In the genomic region with DNA sequence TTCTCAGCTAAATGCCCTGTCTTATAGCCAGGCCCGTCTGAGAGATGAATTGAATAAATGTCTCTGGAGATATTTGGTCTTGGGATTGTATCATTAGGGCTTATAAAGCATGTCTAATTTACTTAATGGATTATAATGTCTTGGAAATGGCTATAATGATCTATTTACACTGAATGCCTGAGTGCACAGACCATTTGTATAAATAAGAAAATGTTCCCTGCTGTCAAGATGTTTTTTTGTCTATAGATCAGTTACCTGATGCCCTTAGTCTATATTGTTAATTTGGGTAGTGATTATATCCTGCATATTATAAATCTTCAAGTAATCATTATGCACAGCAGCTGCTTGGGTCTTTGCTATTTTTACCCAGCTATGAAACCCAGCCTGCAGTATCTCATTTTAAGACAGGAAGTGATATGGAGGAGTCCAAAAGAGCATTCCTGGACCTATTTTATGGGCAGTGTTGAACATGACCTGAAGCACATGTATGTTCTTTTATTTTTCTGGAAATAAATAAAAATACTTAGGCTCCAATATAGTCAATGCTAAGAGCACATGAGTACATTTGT, we compare ENCODE assay signal across 14 cellular contexts.
"Had no signal": no experiment of that assay in that cellular context is flagged by ENCODE, and none has a peak within 500 bp of the region (broad histone marks: within the 10 kb centered on the region; RNA-seq: fewer than 3 reads in every experiment).

No MANE protein-coding gene starts in this region.

- H3K27ac ChIP-seq: coronary artery, epithelial cell of prostate, neural progenitor cell, ovary had no signal

- H3K27me3 ChIP-seq: neural progenitor cell, ovary had no signal

- DNase-seq: activated B cell treated with CpG ODN at 0.5 μM for 24 hours; activated CD4-positive, alpha-beta T cell treated with anti-CD3 and anti-CD28 coated beads, Interleukin-2, amount 10 ng/mL, durations not matched to agents 24 days and 14 days; activated naive CD4-positive, alpha-beta T cell treated with anti-CD3 and anti-CD28 coated beads, Interleukin-2, amount 10 ng/mL, durations not matched to agents 7 days and 5 days; activated T-cell treated with anti-CD3 and anti-CD28 coated beads for 4 hours; central memory CD4-positive, alpha-beta T cell; effector CD8-positive, alpha-beta T cell; mesendoderm; ovary; stimulated activated CD4-positive, alpha-beta T cell treated with anti-CD3 and anti-CD28 coated beads, Interleukin-15, amount 100 ng/mL, for 24 hours; stimulated activated CD4-positive, alpha-beta T cell treated with anti-CD3 and anti-CD28 coated beads, Interleukin-4, amount 100 ng/mL, for 24 hours had no signal

- ATAC-seq: activated T-helper 17 cell treated with anti-CD3 and anti-CD28 coated beads, Interleukin-2, amount 50 U/mL, for 72 hours had no signal

- H3K9me3 ChIP-seq: ovary had no signal

- H3K36me3 ChIP-seq: neural progenitor cell, ovary had no signal

- H3K4me3 ChIP-seq: coronary artery, neural progenitor cell, ovary had no signal
